Comparison of ENCODE assay signal across 8 cellular contexts in the genomic region with DNA sequence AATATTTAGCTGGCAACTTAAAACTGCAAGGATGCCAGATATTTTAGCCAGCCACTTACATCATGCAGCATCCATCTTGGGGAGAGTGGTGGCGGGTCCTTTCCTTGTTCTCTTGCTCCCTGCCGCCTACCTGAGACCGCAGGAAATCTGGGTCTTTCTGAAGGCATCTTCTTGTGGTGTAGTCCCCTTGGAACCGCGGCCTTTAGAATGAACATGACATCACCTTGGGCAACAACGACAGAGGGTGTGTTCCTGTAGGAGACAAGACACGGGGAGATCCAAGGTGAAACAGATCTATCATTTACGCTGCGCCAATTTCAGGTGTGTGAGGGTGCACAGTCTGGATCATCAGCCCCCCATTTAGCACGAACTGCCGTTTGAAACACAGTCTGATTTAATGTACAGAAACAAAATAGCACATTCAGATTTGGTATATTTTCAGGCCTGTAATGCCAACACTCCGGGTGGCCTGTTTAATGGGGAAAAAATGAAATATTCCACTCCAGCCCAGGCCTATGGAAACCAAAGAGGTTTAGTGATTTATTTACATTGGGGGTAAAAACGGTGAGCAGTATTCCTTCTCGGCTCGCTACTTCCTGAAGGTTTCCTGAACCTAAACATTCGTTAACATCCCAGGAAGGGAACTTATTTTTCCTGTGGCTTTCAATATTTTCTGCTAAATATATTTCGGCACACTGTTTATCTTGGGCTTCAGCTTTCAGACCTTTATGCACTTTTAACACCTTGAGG. TPM values are rescaled to one million over a fixed set of nuclear protein-coding genes. Genes with fewer than 3 reads are reported as not detected.
A peak's percentile ranks its signal among the peaks of the same experiment; 100 is the strongest.
DNase-seq lines count a peak whose midpoint lies in the region; TF ChIP-seq lines count a peak whose summit lies in the region.

No MANE protein-coding gene starts in this region.

- DNase-seq in activated naive CD4-positive, alpha-beta T cell treated with Interleukin-2 at 50 U/mL for 16 hours: peak; percentile 32
- DNase-seq in activated naive CD4-positive, alpha-beta T cell treated with anti-CD3 and anti-CD28 coated beads, Interleukin-2, amount 50 U/mL, for 16 hours: no peak
- DNase-seq in fibroblast of pulmonary artery (ENCODE audit: low read depth) (no peak), foreskin melanocyte (no peak), HT-29 (ENCODE audit: low spot score) (no peak), RKO (ENCODE audit: low spot score) (no peak)

- H3K27ac ChIP-seq in VCaP (peak overlapping the region; percentile 100), skin epidermis (peak overlapping the region; percentile 13 to 100 (median 86))

- H3K4me3 ChIP-seq in fibroblast of pulmonary artery (replicated peaks; ENCODE audit: low read depth, low read length) (peak overlapping the region; percentile 36), skin epidermis (peak overlapping the region in 5 of 7 experiments; percentile 0 to 36 (median 20))

- TF ChIP-seq CTCF in VCaP (conservative IDR thresholded peaks at IDR 0.05): no peak
- no peak for TF ChIP-seq CTCF in fibroblast of pulmonary artery (IDR thresholded peaks at IDR 0.05; ENCODE audit: low read length, missing control alignments)

RNA-seq across cellular contexts. Expression of gene IRF2BPL, which starts 12.7 kb away (rescaled TPM):
- total RNA-seq in HT-29 (2014; rRNA removed; shearing (Covaris generic)): 25.7 and 31.9 TPM in 2 replicates

RNA-seq across cellular contexts. Expression of gene CIPC, which starts 56.9 kb away (rescaled TPM):
- total RNA-seq in HT-29 (2014; rRNA removed; shearing (Covaris generic)): 9.1 and 11.9 TPM in 2 replicates
